Comparison of ENCODE assay signal across 8 cellular contexts in genomic region chr2:25558262-25558661, GRCh38.
DNase-seq lines count a peak whose midpoint lies in the region; ATAC-seq, FAIRE-seq and TF ChIP-seq lines count a peak whose summit lies in the region.
"Had no signal": no experiment of that assay in that cellular context is flagged by ENCODE, and none has a peak within 500 bp of the region (broad histone marks: within the 10 kb centered on the region; RNA-seq: fewer than 3 reads in every experiment).

No MANE protein-coding gene starts in this region.

- H3K9me3 Mint-ChIP-seq in astrocyte (ENCODE audit: unreplicated experiment) (peaks cover 3% of the 10 kb centered on the region), mesothelial cell of epicardium (no peaks in the 10 kb centered on the region)
- H3K9me3 Mint-ChIP-seq: brain had no signal

- TF ChIP-seq POLR2A in GM18505 (IDR thresholded peaks at IDR 0.05; ENCODE audit: borderline replicate concordance, extremely low read depth, insufficient read depth, insufficient read length), result peak; percentile 32

- intact Hi-C loops in OCI-LY7 (cut with micrococcal nuclease; ENCODE audit: unreplicated experiment), result no loop called here

- H3K36me3 Mint-ChIP-seq in astrocyte (ENCODE audit: low read depth, unreplicated experiment) (no peaks in the 10 kb centered on the region), mesothelial cell of epicardium (peaks cover 4% of the 10 kb centered on the region)

- no TSS peak for BruUV-seq in OCI-LY7 (replicated peaks; lab: Mats Ljungman, UMichigan)

- H3K36me3 ChIP-seq in OCI-LY7 (ENCODE audit: insufficient read depth, low read length) (peaks cover 8% of the 10 kb centered on the region; the same call in 1 of the 2 replicates), astrocyte (ENCODE audit: insufficient read depth, low read length) (no peaks in the 10 kb centered on the region), osteoblast (ENCODE audit: insufficient read depth, low read length) (no peaks in the 10 kb centered on the region)

- peak overlapping the region; percentile 81 for H3K27ac Mint-ChIP-seq in astrocyte (ENCODE audit: unreplicated experiment)
- H3K27ac Mint-ChIP-seq in mesothelial cell of epicardium, result no peak overlapping the region

- POLR2A ChIA-PET in OCI-LY7 (lab: Charles Lee), result interaction anchor here (1.0 to 1.4 kb wide), 2 partner anchors 8 to 141 kb away, joined by 3 to 8 read pairs; no protein-coding TSS in a partner anchor

- H3K9me3 ChIP-seq in OCI-LY7 (ENCODE audit: low read length), result peaks cover 11% of the 10 kb centered on the region; the same call in 1 of the 2 replicates
- no peaks in the 10 kb centered on the region for H3K9me3 ChIP-seq in astrocyte (ENCODE audit: insufficient read depth, low read depth, low read length)
- no peaks in the 10 kb centered on the region for H3K9me3 ChIP-seq in osteoblast (ENCODE audit: low read depth, low read length)

- no peaks in the 10 kb centered on the region for H3K79me2 ChIP-seq in OCI-LY7 (ENCODE audit: insufficient read depth, low read depth, low read length)
- no peaks in the 10 kb centered on the region for H3K79me2 ChIP-seq in astrocyte (ENCODE audit: insufficient read depth, low read length)
- no peaks in the 10 kb centered on the region for H3K79me2 ChIP-seq in osteoblast (ENCODE audit: insufficient read depth, low read length)

- H3K27ac ChIP-seq in OCI-LY7 (ENCODE audit: low read depth, low read length, poor library complexity, severe bottlenecking) (peak overlapping the region; percentile 28), astrocyte (ENCODE audit: low read depth, low read length) (peak overlapping the region; percentile 71), osteoblast (ENCODE audit: low read depth, low read length) (peak overlapping the region; percentile 54)

- peak overlapping the region; percentile 56; the same call in 1 of the 2 replicates for H2AFZ ChIP-seq in OCI-LY7 (ENCODE audit: low read length)
- peak overlapping the region; percentile 36 for H2AFZ ChIP-seq in astrocyte (ENCODE audit: low read depth, low read length)
- peak overlapping the region; percentile 61 for H2AFZ ChIP-seq in osteoblast (ENCODE audit: low read length)

- H3K9ac ChIP-seq in astrocyte (ENCODE audit: low read length), result no peak overlapping the region

- TF ChIP-seq CTCF in OCI-LY7 (conservative IDR thresholded peaks at IDR 0.05; ENCODE audit: low read length), result 0 out of 2 replicates have a peak, but pooled peaks have one; percentile 9
- no peak for TF ChIP-seq CTCF in astrocyte (IDR thresholded peaks at IDR 0.05; ENCODE audit: insufficient read depth, low read depth, low read length)
- no peak for TF ChIP-seq CTCF in osteoblast (IDR thresholded peaks at IDR 0.05; ENCODE audit: extremely low read depth, low read depth, low read length)
- TF ChIP-seq CTCF in mesothelial cell of epicardium (IDR thresholded peaks at IDR 0.05; ENCODE audit: unreplicated experiment), result no peak

- H3K4me1 ChIP-seq in OCI-LY7 (ENCODE audit: insufficient read depth, low read length, poor library complexity, severe bottlenecking), result peaks cover 53% of the 10 kb centered on the region
- peaks cover 13% of the 10 kb centered on the region for H3K4me1 ChIP-seq in astrocyte (ENCODE audit: insufficient read depth, low read length)
- H3K4me1 ChIP-seq in osteoblast (ENCODE audit: insufficient read depth, low read length), result peaks cover 17% of the 10 kb centered on the region

- peak; percentile 88 for FAIRE-seq in astrocyte (lab: Jason Lieb, UNC)

- CTCF ChIA-PET in OCI-LY7 (lab: Charles Lee; ENCODE audit: unreplicated experiment), result no interaction called here

- H3K4me3 ChIP-seq in OCI-LY7 (ENCODE audit: low read depth, low read length, poor library complexity, severe bottlenecking) (peak overlapping the region; percentile 19), astrocyte (ENCODE audit: insufficient read depth, low read depth, low read length) (no peak overlapping the region), osteoblast (ENCODE audit: insufficient read depth, low read length) (no peak overlapping the region)

- H3K27me3 ChIP-seq in astrocyte (ENCODE audit: insufficient read depth, low read length) (no peaks in the 10 kb centered on the region), osteoblast (ENCODE audit: insufficient read depth, low read length) (no peaks in the 10 kb centered on the region)

- H3K4me2 ChIP-seq in OCI-LY7 (ENCODE audit: low read length), result peak overlapping the region; percentile 67
- H3K4me2 ChIP-seq in astrocyte (ENCODE audit: low read length), result peak overlapping the region; percentile 49
- peak overlapping the region; percentile 28 for H3K4me2 ChIP-seq in osteoblast (ENCODE audit: insufficient read depth, low read length)

- H4K20me1 ChIP-seq in OCI-LY7 (ENCODE audit: insufficient read depth, low read length) (no peaks in the 10 kb centered on the region), astrocyte (ENCODE audit: insufficient read depth, low read length) (no peaks in the 10 kb centered on the region), osteoblast (ENCODE audit: insufficient read depth, low read length) (no peaks in the 10 kb centered on the region)

- H3K9me2 ChIP-seq in OCI-LY7 (ENCODE audit: insufficient read depth, low read length), result no peaks in the 10 kb centered on the region

- H3K4me1 Mint-ChIP-seq in astrocyte (ENCODE audit: low read depth, unreplicated experiment) (peaks cover 35% of the 10 kb centered on the region), mesothelial cell of epicardium (peaks cover 4% of the 10 kb centered on the region)

- H3K27me3 Mint-ChIP-seq in astrocyte (ENCODE audit: low read depth, unreplicated experiment) (no peaks in the 10 kb centered on the region), mesothelial cell of epicardium (ENCODE audit: low read depth) (no peaks in the 10 kb centered on the region)

- no peak overlapping the region for H3K4me3 Mint-ChIP-seq in astrocyte (ENCODE audit: unreplicated experiment)
- no peak overlapping the region for H3K4me3 Mint-ChIP-seq in mesothelial cell of epicardium
- H3K4me3 Mint-ChIP-seq: brain had no signal

- DNase-seq in OCI-LY7 (ENCODE audit: low spot score) (peak; percentile 76), astrocyte (ENCODE audit: low read depth) (peak; percentile 85), osteoblast (ENCODE audit: insufficient read length, low spot score, missing footprints) (no peak), mesothelial cell of epicardium (ENCODE audit: low spot score in 2 of 2, unreplicated experiment in 2 of 2) (no peak), inferior parietal cortex (ENCODE audit: extremely low spot score) (no peak)

- ATAC-seq in GM18505 (IDR thresholded peaks at IDR 0.05; ENCODE audit: unreplicated experiment) (no peak), HG02678 (IDR thresholded peaks at IDR 0.05; ENCODE audit: unreplicated experiment) (peak; percentile 71)

Comparison
In these comparisons a context has a peak if more than half of its experiments do, and no peak if none do; other contexts are left out.
1. DNase-seq: peak in OCI-LY7 (single experiment) and astrocyte (single experiment); none in osteoblast (single experiment), mesothelial cell of epicardium (0 of 2) and inferior parietal cortex (single experiment).
2. Peak in every context shown above with its lines, with median percentiles within 50 percentile points of each other: H2AFZ ChIP-seq, H3K27ac ChIP-seq and H3K4me2 ChIP-seq.